Comparison of ENCODE assay signal across 12 cellular contexts in genomic region chr4:133151301-133151680, GRCh38. TPM values are rescaled to one million over a fixed set of nuclear protein-coding genes. Genes with fewer than 3 reads are reported as not detected.
DNase-seq lines count a peak whose midpoint lies in the region; ATAC-seq lines count a peak whose summit lies in the region.
"Had no signal": no experiment of that assay in that cellular context is flagged by ENCODE, and none has a peak within 500 bp of the region (broad histone marks: within the 10 kb centered on the region; RNA-seq: fewer than 3 reads in every experiment).

No MANE protein-coding gene starts in this region.

- peaks cover 71 to 75% (median 72%) of the 10 kb centered on the region in 3 donors for H3K27me3 ChIP-seq in skeletal muscle tissue (ENCODE audit: control insufficient read depth in 3 of 3, insufficient read depth in 3 of 3, low read length in 3 of 3)

- H3K9me3 ChIP-seq in skeletal muscle tissue (ENCODE audit: control insufficient read depth in 3 of 3, low read length in 3 of 3): no peaks in the 10 kb centered on the region

- H3K36me3 ChIP-seq in skeletal muscle tissue (ENCODE audit: control insufficient read depth in 3 of 3, insufficient read depth in 3 of 3, low read length in 3 of 3): no peaks in the 10 kb centered on the region

- H3K4me1 ChIP-seq in skeletal muscle tissue (ENCODE audit: control insufficient read depth in 3 of 3, insufficient read depth in 3 of 3, low read length in 3 of 3): peaks cover 41 to 52% (median 43%) of the 10 kb centered on the region in 3 donors

- H3K27ac ChIP-seq in skeletal muscle tissue (ENCODE audit: low read depth, low read length): no peak overlapping the region
- H3K27ac ChIP-seq: 22Rv1 had no signal

- peak overlapping the region; percentile 23 to 61 (median 60) for H3K4me3 ChIP-seq in skeletal muscle tissue (ENCODE audit: low read length in 3 of 3)

- ATAC-seq in GM19455 (IDR thresholded peaks at IDR 0.05; ENCODE audit: unreplicated experiment): no peak
- ATAC-seq: HCT116 had no signal

- no peak overlapping the region for H3K9ac ChIP-seq in skeletal muscle tissue (ENCODE audit: low read depth in 1 of 3, low read length in 3 of 3)

- DNase-seq in DMS 273 (lab: John Stamatoyannopoulos, UW; ENCODE audit: unreplicated experiment) (peak; percentile 39), DMS 273 treated with DMSO at 0.1 percent for 48 hours (lab: John Stamatoyannopoulos, UW) (no peak), SHP77 treated with DMSO at 0.1 percent for 48 hours (lab: John Stamatoyannopoulos, UW) (peak; percentile 34), hepatic stellate cell (ENCODE audit: low spot score) (peak; percentile 23), foreskin melanocyte (no peak)
- DNase-seq in activated effector memory CD4-positive, alpha-beta T cell treated with anti-CD3 and anti-CD28 coated beads, Interleukin-2, amount 50 U/mL, for 16 hours: no peak
- DNase-seq: activated naive CD4-positive, alpha-beta T cell; NCI-H446 had no signal

RNA-seq across cellular contexts. Expression of gene PCDH10, which starts 2.2 kb away (rescaled TPM):
- 0.52 TPM for total RNA-seq in skeletal muscle tissue

Comparison
In these comparisons a context has a peak if more than half of its experiments do, and no peak if none do; other contexts are left out.
1. DNase-seq: peak in DMS 273 (single experiment), SHP77 treated with DMSO at 0.1 percent for 48 hours (single experiment) and hepatic stellate cell (single experiment); none in DMS 273 treated with DMSO at 0.1 percent for 48 hours (single experiment), activated effector memory CD4-positive, alpha-beta T cell treated with anti-CD3 and anti-CD28 coated beads, Interleukin-2, amount 50 U/mL, for 16 hours (single experiment) and foreskin melanocyte (single experiment).